ENCODE assay signal across 14 cellular contexts in genomic region chr3:71998995-71999673, GRCh38.
DNase-seq lines count a peak whose midpoint lies in the region; ATAC-seq, FAIRE-seq and TF ChIP-seq lines count a peak whose summit lies in the region.
"Had no signal": no experiment of that assay in that cellular context is flagged by ENCODE, and none has a peak within 500 bp of the region (broad histone marks: within the 10 kb centered on the region; RNA-seq: fewer than 3 reads in every experiment).

No MANE protein-coding gene starts in this region.

- 63 to 92% methylated on average over 2 to 3 of the region's 3 CpGs for WGBS in gastroesophageal sphincter (ENCODE audit: low coverage in 1 of 2), 2 donors

- TF ChIP-seq POLR2A in gastroesophageal sphincter (IDR thresholded peaks at IDR 0.05) = no peak

- H4K20me1 ChIP-seq in astrocyte (ENCODE audit: insufficient read depth, low read length) = no peaks in the 10 kb centered on the region

- no peak overlapping the region for H3K9ac ChIP-seq in astrocyte (ENCODE audit: low read length)

- H3K4me3 Mint-ChIP-seq in astrocyte (ENCODE audit: unreplicated experiment) = no peak overlapping the region
- H3K4me3 Mint-ChIP-seq: activated B cell treated with CpG ODN at 0.5 μM for 24 hours had no signal

- no peak for TF ChIP-seq EP300 in gastroesophageal sphincter (IDR thresholded peaks at IDR 0.05)

- no peak for TF ChIP-seq CTCF in BJ (IDR thresholded peaks at IDR 0.05; ENCODE audit: insufficient read depth, low read depth, low read length)
- no peak for TF ChIP-seq CTCF in astrocyte (IDR thresholded peaks at IDR 0.05; ENCODE audit: insufficient read depth, low read depth, low read length)
- no peak for TF ChIP-seq CTCF in kidney epithelial cell (IDR thresholded peaks at IDR 0.05; ENCODE audit: insufficient read depth, low read length, poor library complexity, severe bottlenecking)
- TF ChIP-seq CTCF in gastroesophageal sphincter (IDR thresholded peaks at IDR 0.05) = no peak

- DNase-seq in BJ (ENCODE audit: low read depth) = peak; percentile 94
- DNase-seq in HS-5 (ENCODE audit: low read depth) = peak; percentile 97
- DNase-seq in astrocyte (ENCODE audit: low read depth) = peak; percentile 91
- DNase-seq in kidney epithelial cell (ENCODE audit: low read depth) = peak; percentile 18
- DNase-seq in AML-193 (lab: John Stamatoyannopoulos, UW) = no peak
- no peak for DNase-seq in effector CD4-positive, alpha-beta T cell
- DNase-seq: activated B cell treated with CpG ODN at 0.5 μM for 24 hours, adrenal gland, DMS79, left cardiac atrium, RPMI8226, stomach had no signal

- H3K9me3 ChIP-seq in astrocyte (ENCODE audit: insufficient read depth, low read depth, low read length) = no peaks in the 10 kb centered on the region
- H3K9me3 ChIP-seq in gastroesophageal sphincter = no peaks in the 10 kb centered on the region
- H3K9me3 ChIP-seq: adrenal gland, stomach had no signal

- peaks cover 4% of the 10 kb centered on the region for H3K4me1 ChIP-seq in astrocyte (ENCODE audit: insufficient read depth, low read length)
- no peaks in the 10 kb centered on the region for H3K4me1 ChIP-seq in gastroesophageal sphincter
- H3K4me1 ChIP-seq: adrenal gland, stomach had no signal

- H3K27ac ChIP-seq in astrocyte (ENCODE audit: low read depth, low read length) = peak overlapping the region; percentile 50
- H3K27ac ChIP-seq in gastroesophageal sphincter = no peak overlapping the region
- H3K27ac ChIP-seq: adrenal gland, stomach had no signal

- POLR2A ChIA-PET in BJ (lab: Charles Lee) = interaction anchor here (0.6 kb wide), 1 partner anchor 146 kb away, joined by 4 read pairs; no protein-coding TSS in a partner anchor

- no peak overlapping the region for H3K27ac Mint-ChIP-seq in astrocyte (ENCODE audit: unreplicated experiment)
- H3K27ac Mint-ChIP-seq: activated B cell treated with CpG ODN at 0.5 μM for 24 hours had no signal

- H3K9me3 Mint-ChIP-seq in astrocyte (ENCODE audit: unreplicated experiment) = peaks cover 5% of the 10 kb centered on the region
- H3K9me3 Mint-ChIP-seq: activated B cell treated with CpG ODN at 0.5 μM for 24 hours had no signal

- peak overlapping the region; percentile 9 for H3K4me2 ChIP-seq in astrocyte (ENCODE audit: low read length)

- H3K27me3 ChIP-seq in BJ (ENCODE audit: control insufficient read depth, insufficient read depth, low read length) (no peaks in the 10 kb centered on the region), astrocyte (ENCODE audit: insufficient read depth, low read length) (peaks cover 8% of the 10 kb centered on the region), kidney epithelial cell (ENCODE audit: control insufficient read depth, insufficient read depth, low read length) (no peaks in the 10 kb centered on the region), gastroesophageal sphincter (no peaks in the 10 kb centered on the region)
- H3K27me3 ChIP-seq: stomach had no signal

- peak; percentile 9 for FAIRE-seq in astrocyte (lab: Jason Lieb, UNC)
- FAIRE-seq: endothelial cell of umbilical vein had no signal

- no peak for ATAC-seq in gastroesophageal sphincter
- ATAC-seq: left cardiac atrium had no signal

- H3K4me1 Mint-ChIP-seq in astrocyte (ENCODE audit: low read depth, unreplicated experiment) = peaks cover 2% of the 10 kb centered on the region
- H3K4me1 Mint-ChIP-seq: activated B cell treated with CpG ODN at 0.5 μM for 24 hours had no signal

- H2AFZ ChIP-seq in astrocyte (ENCODE audit: low read depth, low read length) = no peak overlapping the region

- H3K79me2 ChIP-seq in astrocyte (ENCODE audit: insufficient read depth, low read length) = no peaks in the 10 kb centered on the region

- no peak overlapping the region for H3K4me3 ChIP-seq in BJ (ENCODE audit: low read depth, low read length)
- H3K4me3 ChIP-seq in astrocyte (ENCODE audit: insufficient read depth, low read depth, low read length) = no peak overlapping the region
- no peak overlapping the region for H3K4me3 ChIP-seq in kidney epithelial cell (ENCODE audit: low read depth, low read length)
- no peak overlapping the region for H3K4me3 ChIP-seq in gastroesophageal sphincter
- H3K4me3 ChIP-seq: adrenal gland, stomach had no signal

- CTCF ChIA-PET in BJ (lab: Yijun Ruan, JAX) = interaction anchor here (0.7 to 2.1 kb wide), 4 partner anchors 10 to 267 kb away, joined by 3 to 5 read pairs (median 3); no protein-coding TSS in a partner anchor

- peaks cover 29% of the 10 kb centered on the region for H3K27me3 Mint-ChIP-seq in astrocyte (ENCODE audit: low read depth, unreplicated experiment)

- H3K36me3 ChIP-seq in BJ (ENCODE audit: control insufficient read depth, insufficient read depth, low read length) (no peaks in the 10 kb centered on the region), astrocyte (ENCODE audit: insufficient read depth, low read length) (no peaks in the 10 kb centered on the region), kidney epithelial cell (ENCODE audit: control insufficient read depth, insufficient read depth, low read length) (no peaks in the 10 kb centered on the region), gastroesophageal sphincter (no peaks in the 10 kb centered on the region)
- H3K36me3 ChIP-seq: adrenal gland, stomach had no signal

- no peaks in the 10 kb centered on the region for H3K36me3 Mint-ChIP-seq in astrocyte (ENCODE audit: low read depth, unreplicated experiment)

Comparison
In these comparisons a context has a peak if more than half of its experiments do, and no peak if none do; other contexts are left out.
1. DNase-seq: peak in BJ (single experiment), HS-5 (single experiment), astrocyte (single experiment) and kidney epithelial cell (single experiment); none in AML-193 (0 of 2) and effector CD4-positive, alpha-beta T cell (single experiment).